In genomic region chr5:122726990-122727616, GRCh38 we compare ENCODE assay signal across 11 cellular contexts. TPM values are rescaled to one million over a fixed set of nuclear protein-coding genes. Genes with fewer than 3 reads are reported as not detected.
A peak's percentile ranks its signal among the peaks of the same experiment; 100 is the strongest.
DNase-seq lines count a peak whose midpoint lies in the region; ATAC-seq and TF ChIP-seq lines count a peak whose summit lies in the region.
"Had no signal": no experiment of that assay in that cellular context is flagged by ENCODE, and none has a peak within 500 bp of the region (broad histone marks: within the 10 kb centered on the region; RNA-seq: fewer than 3 reads in every experiment).

No MANE protein-coding gene starts in this region.

- intact Hi-C loops in left lung (cut with DNase I) = no loop called here

- no peaks in the 10 kb centered on the region for H3K4me1 ChIP-seq in left lung

- no peak for TF ChIP-seq POLR2A in GM18505 (IDR thresholded peaks at IDR 0.05; ENCODE audit: borderline replicate concordance, extremely low read depth, insufficient read depth, insufficient read length)

- H3K27ac ChIP-seq in left lung = no peak overlapping the region

- peak; percentile 82 for DNase-seq in RKO (ENCODE audit: low spot score)
- no peak for DNase-seq in left lung
- DNase-seq in stimulated activated naive CD4-positive, alpha-beta T cell (lab: John Stamatoyannopoulos, UW) = no peak
- DNase-seq in iPS-NIHi11 (ENCODE audit: low spot score) = no peak
- no peak for DNase-seq in inferior parietal cortex (ENCODE audit: extremely low spot score)
- no peak for DNase-seq in KG1 (lab: John Stamatoyannopoulos, UW)
- DNase-seq: effector memory CD8-positive, alpha-beta T cell; NCI-H1048; nephron progenitor cell had no signal

- no peaks in the 10 kb centered on the region for H3K27me3 ChIP-seq in left lung

- no peaks in the 10 kb centered on the region for H3K36me3 ChIP-seq in left lung

- H3K4me3 ChIP-seq in left lung = no peak overlapping the region

- TF ChIP-seq CTCF in left lung (IDR thresholded peaks at IDR 0.05) = no peak

- H3K9me3 ChIP-seq in left lung = no peaks in the 10 kb centered on the region

- peak; percentile 56 for ATAC-seq in GM18505 (IDR thresholded peaks at IDR 0.05; ENCODE audit: unreplicated experiment)
- ATAC-seq in HG02623 (IDR thresholded peaks at IDR 0.05; ENCODE audit: unreplicated experiment) = peak; percentile 50
- ATAC-seq in left lung = peak; percentile 36
- ATAC-seq: effector memory CD8-positive, alpha-beta T cell had no signal

RNA-seq across cellular contexts. Expression of gene SNX2, which starts 47.8 kb away (rescaled TPM):
- 100 to 1,000 TPM in 1 of 2 donors, 10 to 100 TPM in 1; 85.1 to 100 TPM for total RNA-seq in left lung
